ENCODE assay signal across 11 cellular contexts in genomic region chr3:143648708-143649107, GRCh38.
A peak's percentile ranks its signal among the peaks of the same experiment; 100 is the strongest.
DNase-seq lines count a peak whose midpoint lies in the region; ATAC-seq and TF ChIP-seq lines count a peak whose summit lies in the region.
"Had no signal": no experiment of that assay in that cellular context is flagged by ENCODE, and none has a peak within 500 bp of the region (broad histone marks: within the 10 kb centered on the region; RNA-seq: fewer than 3 reads in every experiment).

No MANE protein-coding gene starts in this region.

- H4K20me1 ChIP-seq in KMS-11 (ENCODE audit: insufficient read depth) (no peaks in the 10 kb centered on the region), osteoblast (ENCODE audit: insufficient read depth, low read length) (no peaks in the 10 kb centered on the region)

- no peaks in the 10 kb centered on the region for H3K27me3 Mint-ChIP-seq in chondrocyte (ENCODE audit: low read depth)

- no peak overlapping the region for H3K4me3 ChIP-seq in KMS-11 (IDR thresholded peaks at IDR 0.05; ENCODE audit: insufficient read depth, low read depth, low read length)
- H3K4me3 ChIP-seq in osteoblast (ENCODE audit: insufficient read depth, low read length): no peak overlapping the region
- H3K4me3 ChIP-seq in upper lobe of left lung: no peak overlapping the region
- H3K4me3 ChIP-seq: colonic mucosa, right atrium auricular region had no signal

- ATAC-seq in upper lobe of left lung (ENCODE audit: low FRiP score in 2 of 2) (no peak), HG02759 (IDR thresholded peaks at IDR 0.05; ENCODE audit: unreplicated experiment) (no peak)

- DNase-seq in NCI-H82 (lab: John Stamatoyannopoulos, UW) (peak; percentile 44), NCI-H82 treated with DMSO at 0.1 percent for 48 hours (lab: John Stamatoyannopoulos, UW; ENCODE audit: unreplicated experiment) (no peak), chondrocyte (ENCODE audit: low spot score) (no peak), osteoblast (ENCODE audit: insufficient read length, low spot score, missing footprints) (no peak), upper lobe of left lung (no peak), 8988T (no peak)
- DNase-seq: colonic mucosa, immature natural killer cell had no signal

- TF ChIP-seq CTCF in KMS-11 (conservative IDR thresholded peaks at IDR 0.05; ENCODE audit: low read depth, low read length): peak; percentile 60
- peak; percentile 65 for TF ChIP-seq CTCF in chondrocyte (IDR thresholded peaks at IDR 0.05)
- peak; percentile 55 for TF ChIP-seq CTCF in osteoblast (IDR thresholded peaks at IDR 0.05; ENCODE audit: extremely low read depth, low read depth, low read length)
- peak in 1 of 6 experiments; percentile 13 for TF ChIP-seq CTCF in upper lobe of left lung (IDR thresholded peaks at IDR 0.05)

- no peak overlapping the region for H2AFZ ChIP-seq in KMS-11 (ENCODE audit: low read depth)
- no peak overlapping the region for H2AFZ ChIP-seq in osteoblast (ENCODE audit: low read length)

- no peak overlapping the region for H3K4me3 Mint-ChIP-seq in chondrocyte (ENCODE audit: unreplicated experiment)
- H3K4me3 Mint-ChIP-seq: immature natural killer cell had no signal

- no peak overlapping the region for H3K4me2 ChIP-seq in KMS-11
- H3K4me2 ChIP-seq in osteoblast (ENCODE audit: insufficient read depth, low read length): no peak overlapping the region

- H3K27ac ChIP-seq in KMS-11: no peak overlapping the region
- H3K27ac ChIP-seq in osteoblast (ENCODE audit: low read depth, low read length): no peak overlapping the region
- no peak overlapping the region for H3K27ac ChIP-seq in upper lobe of left lung
- H3K27ac ChIP-seq: colonic mucosa, right atrium auricular region had no signal

- H3K36me3 Mint-ChIP-seq in chondrocyte (ENCODE audit: low read depth): peaks cover 3% of the 10 kb centered on the region

- H3K9me3 Mint-ChIP-seq in chondrocyte (ENCODE audit: low read depth): no peaks in the 10 kb centered on the region
- H3K9me3 Mint-ChIP-seq: immature natural killer cell had no signal

- H3K27ac Mint-ChIP-seq in chondrocyte (ENCODE audit: unreplicated experiment): no peak overlapping the region
- H3K27ac Mint-ChIP-seq: immature natural killer cell had no signal

- 88 to 95% methylated on average over 7 of the region's 7 CpGs for WGBS in upper lobe of left lung, 2 donors

- TF ChIP-seq POLR2A in upper lobe of left lung (IDR thresholded peaks at IDR 0.05): no peak

- H3K79me2 ChIP-seq in KMS-11 (ENCODE audit: insufficient read depth, low read depth): no peaks in the 10 kb centered on the region
- H3K79me2 ChIP-seq in osteoblast (ENCODE audit: insufficient read depth, low read length): no peaks in the 10 kb centered on the region

- H3K4me1 ChIP-seq in KMS-11 (ENCODE audit: low read depth, poor library complexity, severe bottlenecking): peaks cover 6% of the 10 kb centered on the region
- H3K4me1 ChIP-seq in osteoblast (ENCODE audit: insufficient read depth, low read length): no peaks in the 10 kb centered on the region
- peaks cover 0 to 6% (median 2%) of the 10 kb centered on the region in 4 donors for H3K4me1 ChIP-seq in upper lobe of left lung
- H3K4me1 ChIP-seq: colonic mucosa, right atrium auricular region had no signal

- no peaks in the 10 kb centered on the region for H3K27me3 ChIP-seq in KMS-11 (ENCODE audit: insufficient read depth, low read depth)
- H3K27me3 ChIP-seq in osteoblast (ENCODE audit: insufficient read depth, low read length): no peaks in the 10 kb centered on the region
- no peaks in the 10 kb centered on the region for H3K27me3 ChIP-seq in upper lobe of left lung
- H3K27me3 ChIP-seq: colonic mucosa, right atrium auricular region had no signal

- no peak for TF ChIP-seq EP300 in upper lobe of left lung (IDR thresholded peaks at IDR 0.05)

- H3K36me3 ChIP-seq in KMS-11 (ENCODE audit: insufficient read depth) (no peaks in the 10 kb centered on the region), osteoblast (ENCODE audit: insufficient read depth, low read length) (no peaks in the 10 kb centered on the region), upper lobe of left lung (no peaks in the 10 kb centered on the region)
- H3K36me3 ChIP-seq: colonic mucosa, right atrium auricular region had no signal

- H3K9ac ChIP-seq in KMS-11: no peak overlapping the region

- H3K9me3 ChIP-seq in osteoblast (ENCODE audit: low read depth, low read length) (no peaks in the 10 kb centered on the region), upper lobe of left lung (no peaks in the 10 kb centered on the region)
- H3K9me3 ChIP-seq: colonic mucosa, right atrium auricular region had no signal

- peaks cover 17% of the 10 kb centered on the region for H3K4me1 Mint-ChIP-seq in chondrocyte (ENCODE audit: low read depth)
- H3K4me1 Mint-ChIP-seq: immature natural killer cell had no signal
